ENCODE assay signal across 9 cellular contexts in the genomic region with DNA sequence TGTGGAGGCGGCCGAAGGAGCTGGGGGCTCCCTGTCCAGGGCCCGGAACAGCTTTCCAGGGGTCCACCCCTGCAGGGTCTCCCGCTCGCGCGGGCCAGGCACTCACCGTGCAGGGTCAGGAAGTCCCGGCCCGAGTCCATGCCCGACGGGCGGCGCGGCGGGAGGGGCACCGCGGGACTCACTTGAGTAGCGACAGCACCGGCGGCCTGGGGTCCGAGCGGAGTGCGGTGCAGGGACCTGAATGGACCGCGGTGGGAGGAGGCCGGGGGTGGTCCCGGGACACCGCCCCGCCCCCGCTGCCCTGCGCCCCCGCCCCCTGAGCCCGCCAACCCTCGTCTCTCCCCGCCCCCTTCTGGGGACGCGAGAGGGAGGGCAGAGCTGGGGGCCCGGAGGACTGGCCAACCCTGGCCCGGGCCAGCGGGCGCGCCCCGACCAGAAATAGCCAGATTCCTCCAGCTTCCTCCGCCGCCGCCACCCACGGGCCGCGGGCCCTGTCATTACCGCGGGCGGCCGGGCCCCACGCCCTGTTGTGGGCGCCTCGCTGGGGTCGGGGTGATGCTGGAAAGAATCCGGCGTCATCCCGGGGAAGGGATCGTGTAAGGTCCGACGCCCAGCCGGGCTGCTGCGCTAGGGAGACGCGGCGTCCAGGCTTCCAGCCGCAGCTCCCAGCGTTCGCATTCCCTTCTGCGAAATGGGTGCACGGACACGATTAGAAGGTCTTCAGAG. TPM values are rescaled to one million over a fixed set of nuclear protein-coding genes. Genes with fewer than 3 reads are reported as not detected.
A peak's percentile ranks its signal among the peaks of the same experiment; 100 is the strongest.
DNase-seq lines count a peak whose midpoint lies in the region; ATAC-seq, FAIRE-seq and TF ChIP-seq lines count a peak whose summit lies in the region.
"Had no signal": no experiment of that assay in that cellular context is flagged by ENCODE, and none has a peak within 500 bp of the region (broad histone marks: within the 10 kb centered on the region; RNA-seq: fewer than 3 reads in every experiment).

A gene (minus strand): TSS at position 243 of the 726 bp plus-strand sequence. CDS start 103 bp downstream, at position 140.

- H3K9ac ChIP-seq in endothelial cell of umbilical vein (replicated peaks; ENCODE audit: extremely low read depth, insufficient read depth, low read length) (peak within 1 kb of the TSS; percentile 66), stomach smooth muscle (ENCODE audit: low read length in 2 of 2) (peak within 1 kb of the TSS; percentile 76 to 95)

- H3K9me1 ChIP-seq in endothelial cell of umbilical vein (replicated peaks; ENCODE audit: control insufficient read depth, extremely low read depth, insufficient read depth, low read length): no peaks in the 10 kb centered on the region

- FAIRE-seq in endothelial cell of umbilical vein (lab: Jason Lieb, UNC): no peak

- peak within 1 kb of the TSS; percentile 85 for H3K4me2 ChIP-seq in endothelial cell of umbilical vein (ENCODE audit: insufficient read depth, low read length)

- peak; percentile 33 for TF ChIP-seq POLR2A in endothelial cell of umbilical vein (IDR thresholded peaks at IDR 0.05; ENCODE audit: low read depth, low read length)

- POLR2A ChIA-PET in endothelial cell of umbilical vein (lab: Charles Lee): interaction anchor here (0.7 kb wide), 1 partner anchor 164 kb away, joined by 4 read pairs; no protein-coding TSS in a partner anchor

- dilution Hi-C loops in endothelial cell of umbilical vein (cut with MboI; ENCODE audit: extremely low pct_ligation_motif_present, low sequenced_read_pairs): no loop called here

- no peak for ATAC-seq in GM18861 (IDR thresholded peaks at IDR 0.05; ENCODE audit: unreplicated experiment)
- no peak for ATAC-seq in GM19467 (IDR thresholded peaks at IDR 0.05; ENCODE audit: unreplicated experiment)

- H3K4me1 ChIP-seq in endothelial cell of umbilical vein (ENCODE audit: control insufficient read depth, extremely low read depth, insufficient read depth, low read length) (peaks cover 11% of the 10 kb centered on the region), stomach smooth muscle (ENCODE audit: control insufficient read depth, insufficient read depth, low read length) (peaks cover 44% of the 10 kb centered on the region)

- no peak for TF ChIP-seq CTCF in HFF-Myc (IDR thresholded peaks at IDR 0.05; ENCODE audit: low read depth, low read length, missing control alignments)
- no peak for TF ChIP-seq CTCF in endothelial cell of umbilical vein (IDR thresholded peaks at IDR 0.05; ENCODE audit: extremely low read depth in 1 of 2, insufficient read depth in 1 of 2, low read depth in 1 of 2, low read length in 2 of 2)

- no peaks in the 10 kb centered on the region for H4K20me1 ChIP-seq in endothelial cell of umbilical vein (replicated peaks; ENCODE audit: control insufficient read depth, extremely low read depth, insufficient read depth, low read length)

- H2AFZ ChIP-seq in endothelial cell of umbilical vein (ENCODE audit: low read depth, low read length): peak within 1 kb of the TSS; percentile 86

- CTCF ChIA-PET in endothelial cell of umbilical vein (lab: Charles Lee): interaction anchor here (0.6 to 1.6 kb wide), 9 partner anchors 9 to 269 kb away, joined by 3 to 8 read pairs (median 3); a partner anchor contains a TSS

- H3K27ac ChIP-seq in endothelial cell of umbilical vein (ENCODE audit: insufficient read depth, low read depth, low read length) (no peak within 1 kb of the TSS), stomach smooth muscle (ENCODE audit: low read length) (peak within 1 kb of the TSS; percentile 90)
- H3K27ac ChIP-seq: VCaP had no signal

- H3K9me3 ChIP-seq in endothelial cell of umbilical vein (replicated peaks; ENCODE audit: control insufficient read depth, insufficient read depth, low read length) (no peaks in the 10 kb centered on the region), stomach smooth muscle (ENCODE audit: control insufficient read depth in 2 of 2, low read length in 2 of 2) (no peaks in the 10 kb centered on the region)

- BruUV-seq in endothelial cell of umbilical vein (replicated peaks; lab: Mats Ljungman, UMichigan): no TSS peak

- H3K27me3 ChIP-seq in endothelial cell of umbilical vein (ENCODE audit: control insufficient read depth in 2 of 2, insufficient read depth in 2 of 2, low read length in 2 of 2) (no peaks in the 10 kb centered on the region), stomach smooth muscle (ENCODE audit: control insufficient read depth in 1 of 2, insufficient read depth in 2 of 2, low read length in 2 of 2) (no peaks in the 10 kb centered on the region)

- DNase-seq in HFF-Myc (ENCODE audit: extremely low read depth, low read depth): no peak
- DNase-seq in activated CD4-positive, alpha-beta T cell treated with anti-CD3 and anti-CD28 coated beads, Interleukin-2, amount 50 U/mL, for 1 hour: peak; percentile 26
- DNase-seq in endothelial cell of umbilical vein (ENCODE audit: low read depth, low spot score): peak; percentile 43
- peak; percentile 41 to 52 for DNase-seq in lung microvascular endothelial cell (ENCODE audit: low read depth in 2 of 2)
- no peak for DNase-seq in DMS79 treated with DMSO at 0.1 percent for 48 hours (lab: John Stamatoyannopoulos, UW)

- H3K79me2 ChIP-seq in endothelial cell of umbilical vein (ENCODE audit: control insufficient read depth, insufficient read depth, low read length): no peaks in the 10 kb centered on the region

- H3K4me3 ChIP-seq in HFF-Myc (replicated peaks; ENCODE audit: low read depth, low read length): peak within 1 kb of the TSS; percentile 42
- peak within 1 kb of the TSS; percentile 30 to 54 (median 48) for H3K4me3 ChIP-seq in endothelial cell of umbilical vein (replicated peaks in 1 of 3; ENCODE audit: insufficient read depth in 1 of 3, low read depth in 1 of 3, low read length in 3 of 3)
- peak within 1 kb of the TSS; percentile 64 to 82 for H3K4me3 ChIP-seq in stomach smooth muscle (ENCODE audit: low read length in 2 of 2)

- intact Hi-C loops in endothelial cell of umbilical vein (cut with micrococcal nuclease): no loop called here

- H3K36me3 ChIP-seq in endothelial cell of umbilical vein (ENCODE audit: control insufficient read depth in 2 of 2, extremely low read depth in 1 of 2, insufficient read depth in 2 of 2, low read length in 2 of 2) (no peaks in the 10 kb centered on the region), stomach smooth muscle (ENCODE audit: control insufficient read depth in 2 of 2, insufficient read depth in 2 of 2, low read length in 2 of 2) (no peaks in the 10 kb centered on the region)

TF ChIP-seq in endothelial cell of umbilical vein, 7 proteins besides CTCF, POLR2A, EP300 and RAD21:
- TF ChIP-seq MYC (IDR thresholded peaks at IDR 0.05; ENCODE audit: low read depth, low read length) (no peak), EZH2 (IDR thresholded peaks at IDR 0.05; ENCODE audit: borderline replicate concordance, low read depth, low read length, severe bottlenecking) (peak; percentile 16)

RNA-seq across cellular contexts. Expression of the gene that starts here (rescaled TPM):
- 15.3 and 18.5 TPM in 2 replicates for total RNA-seq in endothelial cell of umbilical vein
- polyA plus RNA-seq in endothelial cell of umbilical vein: 12.6 and 13.1 TPM in 2 replicates
- 6.9 and 9.4 TPM in 2 replicates for polyA plus RNA-seq in endothelial cell of umbilical vein (2011; cell fraction: cytosol; rRNA removed)
- polyA plus RNA-seq in endothelial cell of umbilical vein (2011; cell fraction: nucleus; rRNA removed): 19.9 and 26.2 TPM in 2 replicates
- 8.2 and 12.7 TPM in 2 replicates for polyA plus RNA-seq in endothelial cell of umbilical vein (2012)
- polyA minus RNA-seq in endothelial cell of umbilical vein: 18.9 and 20.7 TPM in 2 replicates
- 1.1 TPM for polyA minus RNA-seq in endothelial cell of umbilical vein (2011; cell fraction: cytosol; rRNA and poly(A)+ RNA removed)
- 4.7 and 8.8 TPM in 2 replicates for polyA minus RNA-seq in endothelial cell of umbilical vein (2011; cell fraction: nucleus; rRNA and poly(A)+ RNA removed)
- total RNA-seq in lung microvascular endothelial cell: 11.1 and 13.7 TPM in 2 replicates

Comparison
In these comparisons a context has a peak if more than half of its experiments do, and no peak if none do; other contexts are left out.
1. DNase-seq: peak in activated CD4-positive, alpha-beta T cell treated with anti-CD3 and anti-CD28 coated beads, Interleukin-2, amount 50 U/mL, for 1 hour (single experiment), endothelial cell of umbilical vein (single experiment) and lung microvascular endothelial cell (2 of 2); none in HFF-Myc (single experiment) and DMS79 treated with DMSO at 0.1 percent for 48 hours (single experiment).
2. Peak in every context shown above with its lines, with median percentiles within 50 percentile points of each other: H3K4me3 ChIP-seq.